In genomic region chr5:98784411-98784810, GRCh38 we compare ENCODE assay signal across 16 cellular contexts. TPM values are rescaled to one million over a fixed set of nuclear protein-coding genes. Genes with fewer than 3 reads are reported as not detected.
DNase-seq lines count a peak whose midpoint lies in the region; ATAC-seq and TF ChIP-seq lines count a peak whose summit lies in the region.
"Had no signal": no experiment of that assay in that cellular context is flagged by ENCODE, and none has a peak within 500 bp of the region (broad histone marks: within the 10 kb centered on the region; RNA-seq: fewer than 3 reads in every experiment).

No MANE protein-coding gene starts in this region.

- H3K27me3 Mint-ChIP-seq in activated T-cell treated with anti-CD3 and anti-CD28 coated beads, Interleukin-2, amount 50 U/mL, for 4 hours (ENCODE audit: low read depth), result peaks cover 1% of the 10 kb centered on the region

- DNase-seq in fibroblast of villous mesenchyme (ENCODE audit: low read depth) (peak; percentile 46), skeletal muscle cell (ENCODE audit: low read depth) (no peak), GDM1 (lab: John Stamatoyannopoulos, UW) (no peak), NCI-H1694 (lab: John Stamatoyannopoulos, UW) (no peak)
- no peak for DNase-seq in activated T-cell treated with anti-CD3 and anti-CD28 coated beads, Interleukin-2, amount 50 U/mL, for 4 hours
- DNase-seq: DMS79 treated with DMSO at 0.1 percent for 48 hours, H7, NCI-H1048, NCI-H1436 treated with DMSO at 0.1 percent for 48 hours, NCI-H2081, NCI-H510A treated with DMSO at 0.1 percent for 48 hours had no signal

- no peaks in the 10 kb centered on the region for H3K9me3 Mint-ChIP-seq in activated T-cell treated with anti-CD3 and anti-CD28 coated beads, Interleukin-2, amount 50 U/mL, for 4 hours

- no peak for TF ChIP-seq CTCF in C4-2B (conservative IDR thresholded peaks at IDR 0.05)
- TF ChIP-seq CTCF in VCaP (conservative IDR thresholded peaks at IDR 0.05), result no peak
- no peak for TF ChIP-seq CTCF in fibroblast of villous mesenchyme (IDR thresholded peaks at IDR 0.05; ENCODE audit: insufficient read depth, low read depth, low read length)

- H3K27ac ChIP-seq in C4-2B (peak overlapping the region; percentile 31; the same call in 1 of the 2 replicates), VCaP (peak overlapping the region; percentile 96)
- H3K27ac ChIP-seq: BLaER1 treated with 17β-estradiol and CSF1 and Interleukin-3, amounts not matched to agents 10 nM and 100 nM had no signal

- no peak for ATAC-seq in activated T-cell treated with anti-CD3 and anti-CD28 coated beads, Interleukin-2, amount 50 U/mL, for 4 hours
- ATAC-seq in GM18520 (IDR thresholded peaks at IDR 0.05; ENCODE audit: unreplicated experiment), result no peak
- ATAC-seq: GM12878 had no signal

- peaks cover 27% of the 10 kb centered on the region for H3K36me3 Mint-ChIP-seq in activated T-cell treated with anti-CD3 and anti-CD28 coated beads, Interleukin-2, amount 50 U/mL, for 4 hours (ENCODE audit: insufficient read depth)

- H3K4me1 Mint-ChIP-seq in activated T-cell treated with anti-CD3 and anti-CD28 coated beads, Interleukin-2, amount 50 U/mL, for 4 hours (ENCODE audit: low read depth), result peaks cover 24% of the 10 kb centered on the region

- H3K4me3 ChIP-seq in fibroblast of villous mesenchyme (ENCODE audit: low read depth, low read length) (no peak overlapping the region), skeletal muscle cell (ENCODE audit: low read depth, low read length) (peak overlapping the region; percentile 0)
- H3K4me3 ChIP-seq: BLaER1 treated with 17β-estradiol and CSF1 and Interleukin-3, amounts not matched to agents 10 nM and 100 nM; GM12878 had no signal

- no peak overlapping the region for H3K4me3 Mint-ChIP-seq in activated T-cell treated with anti-CD3 and anti-CD28 coated beads, Interleukin-2, amount 50 U/mL, for 4 hours

RNA-seq across cellular contexts. Expression of gene RGMB, which starts 10.9 kb away (rescaled TPM):
- total RNA-seq in fibroblast of villous mesenchyme, result 94.1 and 101 TPM in 2 replicates
- 1 to 10 TPM; 2.5 to 3.8 (median 3.6) TPM for total RNA-seq in activated T-cell treated with anti-CD3 and anti-CD28 coated beads, Interleukin-2, amount 50 U/mL, for 4 hours

Comparison
In these comparisons a context has a peak if more than half of its experiments do, and no peak if none do; other contexts are left out.
1. RNA of gene RGMB, which starts 10.9 kb away (total RNA-seq): 94.1 to 101 TPM in fibroblast of villous mesenchyme; 2.5 to 3.8 TPM in activated T-cell treated with anti-CD3 and anti-CD28 coated beads, Interleukin-2, amount 50 U/mL, for 4 hours; every median in the first group is over 10 times any median in the second.